Comparison of ENCODE assay signal across 24 cellular contexts in the genomic region with DNA sequence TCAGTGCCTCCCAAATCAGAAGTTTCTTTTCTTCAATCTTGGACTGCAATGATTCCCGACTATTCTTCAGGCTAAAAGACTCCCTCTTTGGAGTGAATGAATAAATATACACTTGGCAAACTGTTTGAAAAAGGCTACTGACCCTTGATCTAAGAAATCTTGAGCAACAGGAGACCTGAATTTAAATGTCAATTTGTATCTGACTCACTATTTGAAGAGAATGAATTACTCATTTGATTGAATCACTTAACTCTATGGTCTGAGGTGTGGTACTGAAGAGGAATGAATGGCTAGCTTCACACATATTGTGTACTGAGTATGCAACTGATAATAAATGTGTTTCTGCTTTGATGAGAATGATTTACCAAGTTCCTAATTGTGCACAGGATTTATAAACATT. TPM values are rescaled to one million over a fixed set of nuclear protein-coding genes. Genes with fewer than 3 reads are reported as not detected.
DNase-seq lines count a peak whose midpoint lies in the region; ATAC-seq and TF ChIP-seq lines count a peak whose summit lies in the region.
"Had no signal": no experiment of that assay in that cellular context is flagged by ENCODE, and none has a peak within 500 bp of the region (broad histone marks: within the 10 kb centered on the region; RNA-seq: fewer than 3 reads in every experiment).

No MANE protein-coding gene starts in this region.

- no peaks in the 10 kb centered on the region for H4K20me1 ChIP-seq in PC-3 (ENCODE audit: low read length)

- H3K27ac ChIP-seq in PC-3 (ENCODE audit: low read length) (peak overlapping the region; percentile 93), epithelial cell of prostate (peak overlapping the region; percentile 83), mucosa of rectum (ENCODE audit: low read depth in 2 of 2, low read length in 2 of 2) (peak overlapping the region; percentile 35 to 52)
- H3K27ac ChIP-seq: SJCRH30, testis, VCaP had no signal

- H2AFZ ChIP-seq in PC-3 (ENCODE audit: low read length) = no peak overlapping the region

- BruUV-seq in PC-3 (replicated peaks; lab: Mats Ljungman, UMichigan) = no TSS peak

- no peaks in the 10 kb centered on the region for H3F3A ChIP-seq in PC-3 (ENCODE audit: low read length, unreplicated experiment)

- no peaks in the 10 kb centered on the region for H3K36me3 ChIP-seq in PC-3 (ENCODE audit: low read depth, low read length)
- no peaks in the 10 kb centered on the region for H3K36me3 ChIP-seq in mucosa of rectum (ENCODE audit: control insufficient read depth in 2 of 2, insufficient read depth in 2 of 2, low read length in 2 of 2)
- H3K36me3 ChIP-seq: SJCRH30 had no signal

- peaks cover 33% of the 10 kb centered on the region for H3K4me1 ChIP-seq in PC-3 (ENCODE audit: insufficient read depth, low read length)
- H3K4me1 ChIP-seq in mucosa of rectum (ENCODE audit: control insufficient read depth in 2 of 2, insufficient read depth in 2 of 2, low read length in 2 of 2) = peaks cover 11 to 21% of the 10 kb centered on the region in 2 donors
- H3K4me1 ChIP-seq: SJCRH30, testis had no signal

- ATAC-seq in PC-3 (peak; percentile 40), GM21529 (IDR thresholded peaks at IDR 0.05; ENCODE audit: unreplicated experiment) (no peak)
- ATAC-seq: left cardiac atrium; stimulated activated naive B cell treated with anti-CD40 and anti-IgM and Interleukin-4, amounts not matched to agents 10 μg/mL and 1 μg/mL and 100 μg/mL, for 72 hours had no signal

- peak; percentile 8 for DNase-seq in DMS53 treated with DMSO at 0.1 percent for 48 hours (lab: John Stamatoyannopoulos, UW; ENCODE audit: unreplicated experiment)
- DNase-seq in PC-3 = peak; percentile 80
- DNase-seq in epithelial cell of prostate (ENCODE audit: low read depth, low spot score) = peak; percentile 41
- no peak for DNase-seq in mucosa of gallbladder (ENCODE audit: low spot score)
- DNase-seq in GM20000 (ENCODE audit: low spot score) = no peak
- no peak for DNase-seq in foreskin melanocyte
- DNase-seq: activated CD4-positive, alpha-beta T cell treated with anti-CD3 and anti-CD28 coated beads, Interleukin-2, amount 50 U/mL, for 1 hour; activated gamma-delta T cell treated with Interleukin-2 at 50 U/mL for 16 hours; amygdala; caudate nucleus; CD4-positive, CD25-positive, alpha-beta regulatory T cell; DND-41; left cardiac atrium; NCI-H1417 treated with DMSO at 0.1 percent for 48 hours; NCI-H774; nephron progenitor cell; SJCRH30; stimulated activated CD4-positive, alpha-beta T cell treated with anti-CD3 and anti-CD28 coated beads, Interleukin-1b, Interleukin-23, amount 100 ng/mL, for 48 hours; stimulated activated naive B cell treated with anti-CD40 and anti-IgM and Interleukin-4, amounts not matched to agents 10 μg/mL and 1 μg/mL and 100 μg/mL, for 72 hours; testis had no signal

- TF ChIP-seq CTCF in PC-3 (conservative IDR thresholded peaks at IDR 0.05; ENCODE audit: low read depth, low read length) = no peak
- no peak for TF ChIP-seq CTCF in GM20000 (IDR thresholded peaks at IDR 0.05; ENCODE audit: extremely low read depth, missing control alignments)

- H3K4me2 ChIP-seq in PC-3 (ENCODE audit: low read length) = peak overlapping the region; percentile 70

- H3K79me2 ChIP-seq in PC-3 (ENCODE audit: low read length) = peaks cover 4% of the 10 kb centered on the region

- H3K27me3 ChIP-seq in PC-3 (ENCODE audit: low read length) (no peaks in the 10 kb centered on the region), mucosa of rectum (ENCODE audit: control insufficient read depth in 2 of 2, insufficient read depth in 2 of 2, low read length in 2 of 2) (no peaks in the 10 kb centered on the region)
- H3K27me3 ChIP-seq: SJCRH30, testis had no signal

- intact Hi-C loops in PC-3 (cut with micrococcal nuclease) = loop anchor here (1.0 kb wide), 1 partner anchor 35 kb away; no protein-coding TSS in a partner anchor

- CTCF ChIA-PET in PC-3 (lab: Charles Lee) = interaction anchor here (0.6 to 0.7 kb wide), 2 partner anchors 23 to 114 kb away, joined by 3 read pairs; no protein-coding TSS in a partner anchor

- POLR2A ChIA-PET in PC-3 (lab: Charles Lee; ENCODE audit: unreplicated experiment) = interaction anchor here (0.6 kb wide), 1 partner anchor 14 kb away, joined by 3 read pairs; no protein-coding TSS in a partner anchor

- no peaks in the 10 kb centered on the region for H3K9me2 ChIP-seq in PC-3 (replicated peaks; ENCODE audit: low read length)

- H3K4me3 ChIP-seq in PC-3 (ENCODE audit: low read length) = peak overlapping the region; percentile 17; the same call in 1 of the 2 replicates
- peak overlapping the region in 1 of 2 donors; percentile 20 for H3K4me3 ChIP-seq in mucosa of rectum (ENCODE audit: low read length in 2 of 2)
- H3K4me3 ChIP-seq: SJCRH30, testis had no signal

- peak overlapping the region; percentile 66 for H3K9ac ChIP-seq in PC-3 (ENCODE audit: low read length)
- H3K9ac ChIP-seq in mucosa of rectum (ENCODE audit: low read depth in 1 of 2, low read length in 2 of 2) = no peak overlapping the region

- H3K9me3 ChIP-seq in PC-3 (ENCODE audit: low read length) (no peaks in the 10 kb centered on the region), mucosa of rectum (ENCODE audit: control insufficient read depth in 2 of 2, low read length in 2 of 2) (no peaks in the 10 kb centered on the region)
- H3K9me3 ChIP-seq: SJCRH30, testis had no signal

RNA-seq across cellular contexts. Expression of a gene that starts 4.6 kb away (rescaled TPM):
- total RNA-seq in PC-3 (2014; rRNA removed) (25.5 and 38.4 TPM in 2 replicates), mucosa of gallbladder (70.0 TPM)

RNA-seq across cellular contexts. Expression of a gene that starts 49.5 kb away (rescaled TPM):
- total RNA-seq in PC-3 (2014; rRNA removed) (6.0 and 6.6 TPM in 2 replicates), mucosa of gallbladder (16.9 TPM)
- total RNA-seq: CD4-positive, CD25-positive, alpha-beta regulatory T cell; OCI-LY7; SJCRH30 had no signal

Comparison
In these comparisons a context has a peak if more than half of its experiments do, and no peak if none do; other contexts are left out.
1. DNase-seq: peak in DMS53 treated with DMSO at 0.1 percent for 48 hours (single experiment), PC-3 (single experiment) and epithelial cell of prostate (single experiment); none in mucosa of gallbladder (single experiment), GM20000 (single experiment) and foreskin melanocyte (single experiment).
2. Peak in every context shown above with its lines, with median percentiles within 50 percentile points of each other: H3K27ac ChIP-seq.